In genomic region chr18:40738321-40738880, GRCh38 we compare ENCODE assay signal across 1 cellular context.
TF ChIP-seq lines count a peak whose summit lies in the region.

No MANE protein-coding gene starts in this region.

TF ChIP-seq in GM12878, 131 proteins besides CTCF, POLR2A, EP300 and RAD21 (continued from another document and continues in another):
- TF ChIP-seq, protein P1, sequence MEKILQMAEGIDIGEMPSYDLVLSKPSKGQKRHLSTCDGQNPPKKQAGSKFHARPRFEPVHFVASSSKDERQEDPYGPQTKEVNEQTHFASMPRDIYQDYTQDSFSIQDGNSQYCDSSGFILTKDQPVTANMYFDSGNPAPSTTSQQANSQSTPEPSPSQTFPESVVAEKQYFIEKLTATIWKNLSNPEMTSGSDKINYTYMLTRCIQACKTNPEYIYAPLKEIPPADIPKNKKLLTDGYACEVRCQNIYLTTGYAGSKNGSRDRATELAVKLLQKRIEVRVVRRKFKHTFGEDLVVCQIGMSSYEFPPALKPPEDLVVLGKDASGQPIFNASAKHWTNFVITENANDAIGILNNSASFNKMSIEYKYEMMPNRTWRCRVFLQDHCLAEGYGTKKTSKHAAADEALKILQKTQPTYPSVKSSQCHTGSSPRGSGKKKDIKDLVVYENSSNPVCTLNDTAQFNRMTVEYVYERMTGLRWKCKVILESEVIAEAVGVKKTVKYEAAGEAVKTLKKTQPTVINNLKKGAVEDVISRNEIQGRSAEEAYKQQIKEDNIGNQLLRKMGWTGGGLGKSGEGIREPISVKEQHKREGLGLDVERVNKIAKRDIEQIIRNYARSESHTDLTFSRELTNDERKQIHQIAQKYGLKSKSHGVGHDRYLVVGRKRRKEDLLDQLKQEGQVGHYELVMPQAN (conservative IDR thresholded peaks at IDR 0.05) = no peak
- TF ChIP-seq TCF12 (IDR thresholded peaks at IDR 0.05; ENCODE audit: low read depth, low read length) (no peak), BACH1 (IDR thresholded peaks at IDR 0.05; ENCODE audit: borderline replicate concordance) (no peak), KDM1A (IDR thresholded peaks at IDR 0.05; ENCODE audit: borderline replicate concordance) (no peak), TARDBP (IDR thresholded peaks at IDR 0.05; ENCODE audit: borderline replicate concordance) (no peak), NBN (IDR thresholded peaks at IDR 0.05) (no peak), TAF1 (IDR thresholded peaks at IDR 0.05; ENCODE audit: borderline replicate concordance, low read depth, low read length) (no peak), POU2F2 (IDR thresholded peaks at IDR 0.05; ENCODE audit: borderline replicate concordance, low read depth, low read length) (0 out of 3 replicates have a peak, but pooled peaks have one; percentile 20), STAT1 (conservative IDR thresholded peaks at IDR 0.05) (no peak), ZNF207 (IDR thresholded peaks at IDR 0.05; ENCODE audit: borderline replicate concordance) (no peak), ZBED1 (IDR thresholded peaks at IDR 0.05; ENCODE audit: borderline replicate concordance) (no peak), NR2C1 (IDR thresholded peaks at IDR 0.05) (no peak), SMC3 (IDR thresholded peaks at IDR 0.05; ENCODE audit: borderline replicate concordance, low read length) (no peak), CBX5 (IDR thresholded peaks at IDR 0.05; ENCODE audit: low read depth) (no peak), NR2F1 (conservative IDR thresholded peaks at IDR 0.05) (no peak), SREBF1 (IDR thresholded peaks at IDR 0.05; ENCODE audit: low read length) (no peak), TCF7 (IDR thresholded peaks at IDR 0.05; ENCODE audit: borderline replicate concordance) (no peak), MYC (IDR thresholded peaks at IDR 0.05; ENCODE audit: insufficient read depth, insufficient read length, insufficient replicate concordance, low read length, severe bottlenecking) (no peak), CHD2 (IDR thresholded peaks at IDR 0.05; ENCODE audit: borderline replicate concordance, low read depth, low read length) (no peak), YBX1 (IDR thresholded peaks at IDR 0.05) (no peak), ZBTB11 (CRISPR knock-in tag; IDR thresholded peaks at IDR 0.05) (no peak), JUNB (IDR thresholded peaks at IDR 0.05) (peak; percentile 41; the same call in 1 of the 2 replicates), EED (IDR thresholded peaks at IDR 0.05; ENCODE audit: low read depth) (0 out of 2 replicates have a peak, but pooled peaks have one; percentile 39), BMI1 (IDR thresholded peaks at IDR 0.05; ENCODE audit: borderline replicate concordance) (no peak), ZBTB4 (CRISPR knock-in tag; IDR thresholded peaks at IDR 0.05) (no peak), USF1 (IDR thresholded peaks at IDR 0.05; ENCODE audit: borderline replicate concordance, extremely low read length, insufficient read depth, low read depth, low read length) (no peak), SIN3A (IDR thresholded peaks at IDR 0.05; ENCODE audit: low read depth, low read length) (no peak), SMARCA5 (IDR thresholded peaks at IDR 0.05) (no peak), MTA3 (IDR thresholded peaks at IDR 0.05; ENCODE audit: borderline replicate concordance, low read length) (no peak), ASH2L (IDR thresholded peaks at IDR 0.05; ENCODE audit: borderline replicate concordance, low read depth) (no peak), WRNIP1 (IDR thresholded peaks at IDR 0.05; ENCODE audit: borderline replicate concordance, low read depth, low read length) (no peak), CHD4 (IDR thresholded peaks at IDR 0.05) (no peak), MYB (IDR thresholded peaks at IDR 0.05; ENCODE audit: borderline replicate concordance, low read depth, low read length) (no peak), TCF3 (IDR thresholded peaks at IDR 0.05; ENCODE audit: borderline replicate concordance, insufficient read depth, low read depth, low read length) (no peak), SMAD1 (IDR thresholded peaks at IDR 0.05; ENCODE audit: low read depth, partially characterized antibody) (no peak)
- TF ChIP-seq, protein P2, sequence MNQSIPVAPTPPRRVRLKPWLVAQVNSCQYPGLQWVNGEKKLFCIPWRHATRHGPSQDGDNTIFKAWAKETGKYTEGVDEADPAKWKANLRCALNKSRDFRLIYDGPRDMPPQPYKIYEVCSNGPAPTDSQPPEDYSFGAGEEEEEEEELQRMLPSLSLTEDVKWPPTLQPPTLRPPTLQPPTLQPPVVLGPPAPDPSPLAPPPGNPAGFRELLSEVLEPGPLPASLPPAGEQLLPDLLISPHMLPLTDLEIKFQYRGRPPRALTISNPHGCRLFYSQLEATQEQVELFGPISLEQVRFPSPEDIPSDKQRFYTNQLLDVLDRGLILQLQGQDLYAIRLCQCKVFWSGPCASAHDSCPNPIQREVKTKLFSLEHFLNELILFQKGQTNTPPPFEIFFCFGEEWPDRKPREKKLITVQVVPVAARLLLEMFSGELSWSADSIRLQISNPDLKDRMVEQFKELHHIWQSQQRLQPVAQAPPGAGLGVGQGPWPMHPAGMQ (IDR thresholded peaks at IDR 0.05; ENCODE audit: borderline replicate concordance) = no peak
- TF ChIP-seq, protein P3, sequence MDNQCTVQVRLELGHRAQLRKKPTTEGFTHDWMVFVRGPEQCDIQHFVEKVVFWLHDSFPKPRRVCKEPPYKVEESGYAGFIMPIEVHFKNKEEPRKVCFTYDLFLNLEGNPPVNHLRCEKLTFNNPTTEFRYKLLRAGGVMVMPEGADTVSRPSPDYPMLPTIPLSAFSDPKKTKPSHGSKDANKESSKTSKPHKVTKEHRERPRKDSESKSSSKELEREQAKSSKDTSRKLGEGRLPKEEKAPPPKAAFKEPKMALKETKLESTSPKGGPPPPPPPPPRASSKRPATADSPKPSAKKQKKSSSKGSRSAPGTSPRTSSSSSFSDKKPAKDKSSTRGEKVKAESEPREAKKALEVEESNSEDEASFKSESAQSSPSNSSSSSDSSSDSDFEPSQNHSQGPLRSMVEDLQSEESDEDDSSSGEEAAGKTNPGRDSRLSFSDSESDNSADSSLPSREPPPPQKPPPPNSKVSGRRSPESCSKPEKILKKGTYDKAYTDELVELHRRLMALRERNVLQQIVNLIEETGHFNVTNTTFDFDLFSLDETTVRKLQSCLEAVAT (IDR thresholded peaks at IDR 0.05) = no peak
- TF ChIP-seq, protein P4, sequence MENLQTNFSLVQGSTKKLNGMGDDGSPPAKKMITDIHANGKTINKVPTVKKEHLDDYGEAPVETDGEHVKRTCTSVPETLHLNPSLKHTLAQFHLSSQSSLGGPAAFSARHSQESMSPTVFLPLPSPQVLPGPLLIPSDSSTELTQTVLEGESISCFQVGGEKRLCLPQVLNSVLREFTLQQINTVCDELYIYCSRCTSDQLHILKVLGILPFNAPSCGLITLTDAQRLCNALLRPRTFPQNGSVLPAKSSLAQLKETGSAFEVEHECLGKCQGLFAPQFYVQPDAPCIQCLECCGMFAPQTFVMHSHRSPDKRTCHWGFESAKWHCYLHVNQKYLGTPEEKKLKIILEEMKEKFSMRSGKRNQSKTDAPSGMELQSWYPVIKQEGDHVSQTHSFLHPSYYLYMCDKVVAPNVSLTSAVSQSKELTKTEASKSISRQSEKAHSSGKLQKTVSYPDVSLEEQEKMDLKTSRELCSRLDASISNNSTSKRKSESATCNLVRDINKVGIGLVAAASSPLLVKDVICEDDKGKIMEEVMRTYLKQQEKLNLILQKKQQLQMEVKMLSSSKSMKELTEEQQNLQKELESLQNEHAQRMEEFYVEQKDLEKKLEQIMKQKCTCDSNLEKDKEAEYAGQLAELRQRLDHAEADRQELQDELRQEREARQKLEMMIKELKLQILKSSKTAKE (IDR thresholded peaks at IDR 0.05; ENCODE audit: low read depth, poor library complexity, severe bottlenecking) = peak; percentile 78
- TF ChIP-seq, protein P5, sequence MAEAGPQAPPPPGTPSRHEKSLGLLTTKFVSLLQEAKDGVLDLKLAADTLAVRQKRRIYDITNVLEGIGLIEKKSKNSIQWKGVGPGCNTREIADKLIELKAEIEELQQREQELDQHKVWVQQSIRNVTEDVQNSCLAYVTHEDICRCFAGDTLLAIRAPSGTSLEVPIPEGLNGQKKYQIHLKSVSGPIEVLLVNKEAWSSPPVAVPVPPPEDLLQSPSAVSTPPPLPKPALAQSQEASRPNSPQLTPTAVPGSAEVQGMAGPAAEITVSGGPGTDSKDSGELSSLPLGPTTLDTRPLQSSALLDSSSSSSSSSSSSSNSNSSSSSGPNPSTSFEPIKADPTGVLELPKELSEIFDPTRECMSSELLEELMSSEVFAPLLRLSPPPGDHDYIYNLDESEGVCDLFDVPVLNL (IDR thresholded peaks at IDR 0.05; ENCODE audit: low read depth, low read length) = no peak
- TF ChIP-seq, protein P6, sequence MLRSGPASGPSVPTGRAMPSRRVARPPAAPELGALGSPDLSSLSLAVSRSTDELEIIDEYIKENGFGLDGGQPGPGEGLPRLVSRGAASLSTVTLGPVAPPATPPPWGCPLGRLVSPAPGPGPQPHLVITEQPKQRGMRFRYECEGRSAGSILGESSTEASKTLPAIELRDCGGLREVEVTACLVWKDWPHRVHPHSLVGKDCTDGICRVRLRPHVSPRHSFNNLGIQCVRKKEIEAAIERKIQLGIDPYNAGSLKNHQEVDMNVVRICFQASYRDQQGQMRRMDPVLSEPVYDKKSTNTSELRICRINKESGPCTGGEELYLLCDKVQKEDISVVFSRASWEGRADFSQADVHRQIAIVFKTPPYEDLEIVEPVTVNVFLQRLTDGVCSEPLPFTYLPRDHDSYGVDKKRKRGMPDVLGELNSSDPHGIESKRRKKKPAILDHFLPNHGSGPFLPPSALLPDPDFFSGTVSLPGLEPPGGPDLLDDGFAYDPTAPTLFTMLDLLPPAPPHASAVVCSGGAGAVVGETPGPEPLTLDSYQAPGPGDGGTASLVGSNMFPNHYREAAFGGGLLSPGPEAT (IDR thresholded peaks at IDR 0.05; ENCODE audit: low read depth) = peak; percentile 36; the same call in 1 of the 2 replicates
- TF ChIP-seq, protein P7, sequence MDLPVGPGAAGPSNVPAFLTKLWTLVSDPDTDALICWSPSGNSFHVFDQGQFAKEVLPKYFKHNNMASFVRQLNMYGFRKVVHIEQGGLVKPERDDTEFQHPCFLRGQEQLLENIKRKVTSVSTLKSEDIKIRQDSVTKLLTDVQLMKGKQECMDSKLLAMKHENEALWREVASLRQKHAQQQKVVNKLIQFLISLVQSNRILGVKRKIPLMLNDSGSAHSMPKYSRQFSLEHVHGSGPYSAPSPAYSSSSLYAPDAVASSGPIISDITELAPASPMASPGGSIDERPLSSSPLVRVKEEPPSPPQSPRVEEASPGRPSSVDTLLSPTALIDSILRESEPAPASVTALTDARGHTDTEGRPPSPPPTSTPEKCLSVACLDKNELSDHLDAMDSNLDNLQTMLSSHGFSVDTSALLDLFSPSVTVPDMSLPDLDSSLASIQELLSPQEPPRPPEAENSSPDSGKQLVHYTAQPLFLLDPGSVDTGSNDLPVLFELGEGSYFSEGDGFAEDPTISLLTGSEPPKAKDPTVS (IDR thresholded peaks at IDR 0.05; ENCODE audit: low read depth, low read length) = no peak
